Comparison of ENCODE assay signal across 1 cellular context in genomic region chr15:89575146-89575655, GRCh38.
TF ChIP-seq lines count a peak whose summit lies in the region.

A gene with protein sequence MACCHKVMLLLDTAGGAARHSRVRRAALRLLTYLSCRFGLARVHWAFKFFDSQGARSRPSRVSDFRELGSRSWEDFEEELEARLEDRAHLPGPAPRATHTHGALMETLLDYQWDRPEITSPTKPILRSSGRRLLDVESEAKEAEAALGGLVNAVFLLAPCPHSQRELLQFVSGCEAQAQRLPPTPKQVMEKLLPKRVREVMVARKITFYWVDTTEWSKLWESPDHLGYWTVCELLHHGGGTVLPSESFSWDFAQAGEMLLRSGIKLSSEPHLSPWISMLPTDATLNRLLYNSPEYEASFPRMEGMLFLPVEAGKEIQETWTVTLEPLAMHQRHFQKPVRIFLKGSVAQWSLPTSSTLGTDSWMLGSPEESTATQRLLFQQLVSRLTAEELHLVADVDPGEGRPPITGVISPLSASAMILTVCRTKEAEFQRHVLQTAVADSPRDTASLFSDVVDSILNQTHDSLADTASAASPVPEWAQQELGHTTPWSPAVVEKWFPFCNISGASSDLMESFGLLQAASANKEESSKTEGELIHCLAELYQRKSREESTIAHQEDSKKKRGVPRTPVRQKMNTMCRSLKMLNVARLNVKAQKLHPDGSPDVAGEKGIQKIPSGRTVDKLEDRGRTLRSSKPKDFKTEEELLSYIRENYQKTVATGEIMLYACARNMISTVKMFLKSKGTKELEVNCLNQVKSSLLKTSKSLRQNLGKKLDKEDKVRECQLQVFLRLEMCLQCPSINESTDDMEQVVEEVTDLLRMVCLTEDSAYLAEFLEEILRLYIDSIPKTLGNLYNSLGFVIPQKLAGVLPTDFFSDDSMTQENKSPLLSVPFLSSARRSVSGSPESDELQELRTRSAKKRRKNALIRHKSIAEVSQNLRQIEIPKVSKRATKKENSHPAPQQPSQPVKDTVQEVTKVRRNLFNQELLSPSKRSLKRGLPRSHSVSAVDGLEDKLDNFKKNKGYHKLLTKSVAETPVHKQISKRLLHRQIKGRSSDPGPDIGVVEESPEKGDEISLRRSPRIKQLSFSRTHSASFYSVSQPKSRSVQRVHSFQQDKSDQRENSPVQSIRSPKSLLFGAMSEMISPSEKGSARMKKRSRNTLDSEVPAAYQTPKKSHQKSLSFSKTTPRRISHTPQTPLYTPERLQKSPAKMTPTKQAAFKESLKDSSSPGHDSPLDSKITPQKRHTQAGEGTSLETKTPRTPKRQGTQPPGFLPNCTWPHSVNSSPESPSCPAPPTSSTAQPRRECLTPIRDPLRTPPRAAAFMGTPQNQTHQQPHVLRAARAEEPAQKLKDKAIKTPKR (N-terminal part only) (plus strand): TSS chr15:89575469. CDS start chr15:89575587, 118 bp downstream.

TF ChIP-seq in K562, 482 proteins besides CTCF, POLR2A, EP300 and RAD21 (continued from another document and continues in another):
- TF ChIP-seq CTCFL (IDR thresholded peaks at IDR 0.05; ENCODE audit: borderline replicate concordance, insufficient read depth, low read depth, low read length, poor library complexity, severe bottlenecking), result no peak
- TF ChIP-seq C11orf30 (IDR thresholded peaks at IDR 0.05; ENCODE audit: low read depth), result peak; percentile 66
- TF ChIP-seq, protein P1, sequence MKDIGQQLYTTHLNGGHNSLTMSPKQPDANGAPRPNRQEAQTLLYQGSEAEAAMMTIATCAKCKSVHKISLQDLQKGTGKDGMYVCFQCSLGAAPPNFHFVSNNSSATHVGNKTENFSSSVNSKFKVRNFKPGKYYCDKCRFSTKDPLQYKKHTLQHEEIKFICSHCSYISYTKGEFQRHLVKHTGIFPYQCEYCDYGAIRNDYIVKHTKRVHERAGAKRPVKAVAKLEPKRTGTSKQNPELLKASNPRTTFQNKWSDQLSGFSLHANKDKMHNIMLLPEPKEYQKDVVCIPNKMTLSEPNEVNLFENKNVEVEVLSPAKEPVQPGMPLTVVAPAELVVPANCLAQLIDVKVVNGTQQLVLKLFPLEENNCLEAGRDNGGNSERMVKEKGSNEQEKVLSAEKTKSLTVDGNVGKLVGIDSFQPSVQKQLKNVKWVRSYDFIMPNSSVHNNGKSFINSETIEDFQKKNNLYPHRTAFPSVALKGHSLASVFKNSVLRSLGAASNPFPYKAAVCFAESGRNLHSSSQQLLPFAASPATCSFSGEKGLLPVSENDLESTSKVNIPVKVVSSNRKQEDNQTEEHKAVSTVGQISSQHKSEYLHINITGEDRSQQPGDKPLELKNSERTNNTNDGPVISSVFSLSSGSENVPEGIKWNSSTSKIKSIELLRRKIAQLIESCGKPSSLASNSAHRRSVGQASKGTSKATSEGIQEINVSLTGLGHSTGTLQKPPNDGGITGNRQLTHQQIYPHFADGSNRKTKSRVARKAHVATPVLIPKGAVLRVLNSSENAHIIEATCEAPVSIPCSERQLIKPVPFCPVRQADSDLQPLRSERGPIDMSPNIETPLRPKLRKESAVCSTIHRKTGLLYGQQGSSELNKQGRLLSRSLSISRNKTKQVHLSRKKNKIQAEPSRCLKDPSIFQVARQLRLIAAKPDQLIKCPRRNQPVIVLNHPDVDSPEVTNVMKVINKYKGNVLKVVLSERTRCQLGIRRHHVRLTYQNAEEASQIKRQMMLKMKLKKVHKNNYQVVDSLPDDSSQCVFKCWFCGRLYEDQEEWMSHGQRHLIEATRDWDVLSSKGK (CRISPR knock-in tag; IDR thresholded peaks at IDR 0.05), result no peak
- TF ChIP-seq SIN3B (IDR thresholded peaks at IDR 0.05; ENCODE audit: low read depth), result peak; percentile 71
- peak; percentile 61; the same call in 1 of the 2 replicates for TF ChIP-seq LCOR (CRISPR knock-in tag; IDR thresholded peaks at IDR 0.05)
- TF ChIP-seq, protein P2, sequence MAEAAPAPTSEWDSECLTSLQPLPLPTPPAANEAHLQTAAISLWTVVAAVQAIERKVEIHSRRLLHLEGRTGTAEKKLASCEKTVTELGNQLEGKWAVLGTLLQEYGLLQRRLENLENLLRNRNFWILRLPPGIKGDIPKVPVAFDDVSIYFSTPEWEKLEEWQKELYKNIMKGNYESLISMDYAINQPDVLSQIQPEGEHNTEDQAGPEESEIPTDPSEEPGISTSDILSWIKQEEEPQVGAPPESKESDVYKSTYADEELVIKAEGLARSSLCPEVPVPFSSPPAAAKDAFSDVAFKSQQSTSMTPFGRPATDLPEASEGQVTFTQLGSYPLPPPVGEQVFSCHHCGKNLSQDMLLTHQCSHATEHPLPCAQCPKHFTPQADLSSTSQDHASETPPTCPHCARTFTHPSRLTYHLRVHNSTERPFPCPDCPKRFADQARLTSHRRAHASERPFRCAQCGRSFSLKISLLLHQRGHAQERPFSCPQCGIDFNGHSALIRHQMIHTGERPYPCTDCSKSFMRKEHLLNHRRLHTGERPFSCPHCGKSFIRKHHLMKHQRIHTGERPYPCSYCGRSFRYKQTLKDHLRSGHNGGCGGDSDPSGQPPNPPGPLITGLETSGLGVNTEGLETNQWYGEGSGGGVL (CRISPR knock-in tag; IDR thresholded peaks at IDR 0.05), result no peak
- no peak; the same call in 1 of the 2 replicates for TF ChIP-seq NKRF (IDR thresholded peaks at IDR 0.05; ENCODE audit: borderline replicate concordance)
- TF ChIP-seq ESRRB (CRISPR knock-in tag; IDR thresholded peaks at IDR 0.05; ENCODE audit: borderline replicate concordance), result no peak
- TF ChIP-seq DNMT1 (IDR thresholded peaks at IDR 0.05), result no peak
- TF ChIP-seq SETDB1 (IDR thresholded peaks at IDR 0.05; ENCODE audit: low read length), result no peak
- TF ChIP-seq, protein P3, sequence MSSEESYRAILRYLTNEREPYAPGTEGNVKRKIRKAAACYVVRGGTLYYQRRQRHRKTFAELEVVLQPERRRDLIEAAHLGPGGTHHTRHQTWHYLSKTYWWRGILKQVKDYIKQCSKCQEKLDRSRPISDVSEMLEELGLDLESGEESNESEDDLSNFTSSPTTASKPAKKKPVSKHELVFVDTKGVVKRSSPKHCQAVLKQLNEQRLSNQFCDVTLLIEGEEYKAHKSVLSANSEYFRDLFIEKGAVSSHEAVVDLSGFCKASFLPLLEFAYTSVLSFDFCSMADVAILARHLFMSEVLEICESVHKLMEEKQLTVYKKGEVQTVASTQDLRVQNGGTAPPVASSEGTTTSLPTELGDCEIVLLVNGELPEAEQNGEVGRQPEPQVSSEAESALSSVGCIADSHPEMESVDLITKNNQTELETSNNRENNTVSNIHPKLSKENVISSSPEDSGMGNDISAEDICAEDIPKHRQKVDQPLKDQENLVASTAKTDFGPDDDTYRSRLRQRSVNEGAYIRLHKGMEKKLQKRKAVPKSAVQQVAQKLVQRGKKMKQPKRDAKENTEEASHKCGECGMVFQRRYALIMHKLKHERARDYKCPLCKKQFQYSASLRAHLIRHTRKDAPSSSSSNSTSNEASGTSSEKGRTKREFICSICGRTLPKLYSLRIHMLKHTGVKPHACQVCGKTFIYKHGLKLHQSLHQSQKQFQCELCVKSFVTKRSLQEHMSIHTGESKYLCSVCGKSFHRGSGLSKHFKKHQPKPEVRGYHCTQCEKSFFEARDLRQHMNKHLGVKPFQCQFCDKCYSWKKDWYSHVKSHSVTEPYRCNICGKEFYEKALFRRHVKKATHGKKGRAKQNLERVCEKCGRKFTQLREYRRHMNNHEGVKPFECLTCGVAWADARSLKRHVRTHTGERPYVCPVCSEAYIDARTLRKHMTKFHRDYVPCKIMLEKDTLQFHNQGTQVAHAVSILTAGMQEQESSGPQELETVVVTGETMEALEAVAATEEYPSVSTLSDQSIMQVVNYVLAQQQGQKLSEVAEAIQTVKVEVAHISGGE (CRISPR knock-in tag; IDR thresholded peaks at IDR 0.05), result 0 out of 6 replicates have a peak, but pooled peaks of 1 of the 3 experiments have one; percentile 48
- no peak for TF ChIP-seq KAT2B (IDR thresholded peaks at IDR 0.05; ENCODE audit: low read depth, low read length)
- peak; percentile 89 for TF ChIP-seq MYC (IDR thresholded peaks at IDR 0.05; ENCODE audit: low read depth, low read length)
- no peak for TF ChIP-seq MYC (CRISPR knock-in tag; IDR thresholded peaks at IDR 0.05; ENCODE audit: borderline replicate concordance, low read depth)
- no peak for TF ChIP-seq HMBOX1 (IDR thresholded peaks at IDR 0.05)
- no peak for TF ChIP-seq KLF16 (IDR thresholded peaks at IDR 0.05)
- TF ChIP-seq WHSC1 (IDR thresholded peaks at IDR 0.05; ENCODE audit: low read length), result no peak
- TF ChIP-seq ZNF77 (CRISPR knock-in tag; IDR thresholded peaks at IDR 0.05), result no peak
- peak; percentile 98 for TF ChIP-seq RBFOX2 (IDR thresholded peaks at IDR 0.05; ENCODE audit: low read depth, low read length)
- TF ChIP-seq JUN (IDR thresholded peaks at IDR 0.05; ENCODE audit: borderline replicate concordance, low read depth, low read length), result 0 out of 2 replicates have a peak, but pooled peaks have one; percentile 6
- no peak for TF ChIP-seq JUN (CRISPR knock-in tag; IDR thresholded peaks at IDR 0.05; ENCODE audit: borderline replicate concordance)
- TF ChIP-seq, protein P4, sequence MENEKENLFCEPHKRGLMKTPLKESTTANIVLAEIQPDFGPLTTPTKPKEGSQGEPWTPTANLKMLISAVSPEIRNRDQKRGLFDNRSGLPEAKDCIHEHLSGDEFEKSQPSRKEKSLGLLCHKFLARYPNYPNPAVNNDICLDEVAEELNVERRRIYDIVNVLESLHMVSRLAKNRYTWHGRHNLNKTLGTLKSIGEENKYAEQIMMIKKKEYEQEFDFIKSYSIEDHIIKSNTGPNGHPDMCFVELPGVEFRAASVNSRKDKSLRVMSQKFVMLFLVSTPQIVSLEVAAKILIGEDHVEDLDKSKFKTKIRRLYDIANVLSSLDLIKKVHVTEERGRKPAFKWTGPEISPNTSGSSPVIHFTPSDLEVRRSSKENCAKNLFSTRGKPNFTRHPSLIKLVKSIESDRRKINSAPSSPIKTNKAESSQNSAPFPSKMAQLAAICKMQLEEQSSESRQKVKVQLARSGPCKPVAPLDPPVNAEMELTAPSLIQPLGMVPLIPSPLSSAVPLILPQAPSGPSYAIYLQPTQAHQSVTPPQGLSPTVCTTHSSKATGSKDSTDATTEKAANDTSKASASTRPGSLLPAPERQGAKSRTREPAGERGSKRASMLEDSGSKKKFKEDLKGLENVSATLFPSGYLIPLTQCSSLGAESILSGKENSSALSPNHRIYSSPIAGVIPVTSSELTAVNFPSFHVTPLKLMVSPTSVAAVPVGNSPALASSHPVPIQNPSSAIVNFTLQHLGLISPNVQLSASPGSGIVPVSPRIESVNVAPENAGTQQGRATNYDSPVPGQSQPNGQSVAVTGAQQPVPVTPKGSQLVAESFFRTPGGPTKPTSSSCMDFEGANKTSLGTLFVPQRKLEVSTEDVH (IDR thresholded peaks at IDR 0.05; ENCODE audit: low read depth, partially characterized antibody), result peak; percentile 94
- no peak for TF ChIP-seq ELF1 (tag; IDR thresholded peaks at IDR 0.05)
- TF ChIP-seq KDM1A (IDR thresholded peaks at IDR 0.05), result no peak
- TF ChIP-seq ZNF507 (tag; conservative IDR thresholded peaks at IDR 0.05), result no peak
- TF ChIP-seq TEAD4 (IDR thresholded peaks at IDR 0.05; ENCODE audit: low read length), result no peak
- TF ChIP-seq TEAD4 (CRISPR knock-in tag; IDR thresholded peaks at IDR 0.05; ENCODE audit: borderline replicate concordance), result no peak
- TF ChIP-seq ZBTB26 (CRISPR knock-in tag; IDR thresholded peaks at IDR 0.05), result no peak
